Comparison of ENCODE assay signal across 8 cellular contexts in the genomic region with DNA sequence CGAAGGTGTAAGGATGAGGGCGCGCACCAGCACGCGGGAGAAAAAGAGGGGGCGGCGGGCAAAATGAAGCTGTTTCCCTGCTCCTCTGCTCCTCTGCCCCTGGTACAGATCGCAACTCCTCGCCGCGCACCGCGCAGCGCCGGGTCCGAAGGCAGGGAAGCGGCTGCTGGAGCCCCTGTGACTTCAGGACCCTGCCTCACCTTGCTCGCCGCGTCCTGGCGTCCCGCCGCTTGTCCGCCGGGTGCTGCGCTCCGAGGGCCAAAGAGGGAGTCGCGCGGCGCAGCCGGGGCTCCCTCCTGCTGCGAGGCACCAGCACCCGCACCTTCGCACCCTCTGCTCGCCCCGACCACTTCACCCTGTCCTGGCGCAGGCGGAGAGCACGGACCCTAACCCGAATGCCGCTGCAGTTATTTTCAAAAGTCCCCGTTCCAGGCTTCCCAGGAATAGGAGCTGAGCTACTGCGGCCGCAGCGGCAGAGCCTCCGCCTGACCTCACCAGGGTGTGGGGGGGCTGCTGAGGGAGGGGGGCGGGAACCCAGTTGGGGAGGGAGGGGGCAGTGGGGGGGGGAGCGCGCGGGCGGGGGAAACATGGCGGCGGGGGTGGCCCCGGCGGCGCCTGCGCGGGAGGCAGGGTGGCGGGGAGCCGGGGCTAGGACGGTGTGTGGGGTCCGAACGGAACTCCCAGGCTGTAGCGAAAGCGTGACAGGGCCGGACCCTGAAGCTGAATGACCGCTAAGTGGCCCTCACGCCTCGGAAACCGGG. TPM values are rescaled to one million over a fixed set of nuclear protein-coding genes. Genes with fewer than 3 reads are reported as not detected.
DNase-seq lines count a peak whose midpoint lies in the region; ATAC-seq and TF ChIP-seq lines count a peak whose summit lies in the region.

A gene with protein sequence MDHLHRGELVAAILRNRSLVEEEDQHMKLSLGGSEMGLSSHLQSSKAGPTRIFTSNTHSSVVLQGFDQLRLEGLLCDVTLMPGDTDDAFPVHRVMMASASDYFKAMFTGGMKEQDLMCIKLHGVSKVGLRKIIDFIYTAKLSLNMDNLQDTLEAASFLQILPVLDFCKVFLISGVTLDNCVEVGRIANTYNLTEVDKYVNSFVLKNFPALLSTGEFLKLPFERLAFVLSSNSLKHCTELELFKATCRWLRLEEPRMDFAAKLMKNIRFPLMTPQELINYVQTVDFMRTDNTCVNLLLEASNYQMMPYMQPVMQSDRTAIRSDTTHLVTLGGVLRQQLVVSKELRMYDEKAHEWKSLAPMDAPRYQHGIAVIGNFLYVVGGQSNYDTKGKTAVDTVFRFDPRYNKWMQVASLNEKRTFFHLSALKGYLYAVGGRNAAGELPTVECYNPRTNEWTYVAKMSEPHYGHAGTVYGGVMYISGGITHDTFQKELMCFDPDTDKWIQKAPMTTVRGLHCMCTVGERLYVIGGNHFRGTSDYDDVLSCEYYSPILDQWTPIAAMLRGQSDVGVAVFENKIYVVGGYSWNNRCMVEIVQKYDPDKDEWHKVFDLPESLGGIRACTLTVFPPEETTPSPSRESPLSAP (minus strand): TSS at position 503 of the 761 bp plus-strand sequence. CDS start 88,337 bp downstream, outside the sequence.

- peaks cover 0 to 70% (median 24%) of the 10 kb centered on the region in 45 donors for H3K27me3 ChIP-seq in dorsolateral prefrontal cortex

- peak within 1 kb of the TSS; percentile 84 to 93 for H3K4me3 Mint-ChIP-seq in CD14-positive monocyte

- no peak for TF ChIP-seq CTCF in CD14-positive monocyte (IDR thresholded peaks at IDR 0.05)
- no peak for TF ChIP-seq CTCF in dorsolateral prefrontal cortex (IDR thresholded peaks at IDR 0.05 in 54 of 56, conservative IDR thresholded peaks at IDR 0.05 in 2 of 56; ENCODE audit: low read depth in 1 of 56, partially characterized antibody in 56 of 56)

- peaks cover 0 to 3% (median 0%) of the 10 kb centered on the region in 7 donors for H3K9me3 Mint-ChIP-seq in CD14-positive monocyte

- no peak for DNase-seq in CD14-positive monocyte (ENCODE audit: low spot score)
- peak in 7 of 10 donors; percentile 5 to 53 (median 20) for DNase-seq in dorsolateral prefrontal cortex
- peak; percentile 49 for DNase-seq in left lobe of liver (ENCODE audit: low spot score)
- peak; percentile 11 to 15 for DNase-seq in stimulated activated CD4-positive, alpha-beta T cell treated with anti-CD3 and anti-CD28 coated beads, Interleukin-2, amount 100 ng/mL, for 24 hours

- H3K27me3 Mint-ChIP-seq in CD14-positive monocyte (ENCODE audit: low read depth in 3 of 3): peaks cover 5 to 15% (median 9%) of the 10 kb centered on the region in 3 donors

- peak within 1 kb of the TSS in 41 of 59 donors; percentile 0 to 78 (median 52) for H3K27ac ChIP-seq in dorsolateral prefrontal cortex

- peak; percentile 43 for ATAC-seq in GM21526 (IDR thresholded peaks at IDR 0.05; ENCODE audit: low FRiP score, unreplicated experiment)
- peak; percentile 76 for ATAC-seq in SK-N-SH treated with all-trans-retinoic acid at 6 μM for 48 hours
- ATAC-seq in left lobe of liver: peak; percentile 89
- ATAC-seq in GM18861 (IDR thresholded peaks at IDR 0.05; ENCODE audit: unreplicated experiment): no peak
- no peak for ATAC-seq in HG03135 (IDR thresholded peaks at IDR 0.05; ENCODE audit: unreplicated experiment)

- peaks cover 0 to 3% of the 10 kb centered on the region in 2 donors for H3K36me3 Mint-ChIP-seq in CD14-positive monocyte

- peak within 1 kb of the TSS in 3 of 7 donors; percentile 8 to 66 (median 9) for H3K27ac Mint-ChIP-seq in CD14-positive monocyte

- H3K4me1 Mint-ChIP-seq in CD14-positive monocyte: peaks cover 12% of the 10 kb centered on the region

- H3K4me3 ChIP-seq in dorsolateral prefrontal cortex: peak within 1 kb of the TSS; percentile 34 to 74 (median 63)

- intact Hi-C loops in CD14-positive monocyte (cut with micrococcal nuclease): no loop called here
- intact Hi-C loops in dorsolateral prefrontal cortex (cut with DNase I): no loop called here

TF ChIP-seq in SK-N-SH treated with all-trans-retinoic acid at 6 μM for 48 hours, 23 proteins besides CTCF, POLR2A, EP300 and RAD21:
- TF ChIP-seq ZFP30 (CRISPR knock-in tag; IDR thresholded peaks at IDR 0.05): no peak

RNA-seq across cellular contexts. Expression of the gene that starts here (rescaled TPM):
- polyA plus RNA-seq in CD14-positive monocyte: under 1 TPM; 0.10 to 0.41 TPM
- total RNA-seq in dorsolateral prefrontal cortex (10 to 100 TPM in 3 of 120 experiments, 1 to 10 TPM in 117; 2.9 to 10.8 (median 5.3) TPM), left lobe of liver (1.0 TPM)

Comparison
In these comparisons a context has a peak if more than half of its experiments do, and no peak if none do; other contexts are left out.
1. ATAC-seq: peak in GM21526 (single experiment), SK-N-SH treated with all-trans-retinoic acid at 6 μM for 48 hours (single experiment) and left lobe of liver (single experiment); none in GM18861 (single experiment) and HG03135 (single experiment).